ENCODE assay signal across 8 cellular contexts in genomic region chr14:53954551-53955233, GRCh38. TPM values are rescaled to one million over a fixed set of nuclear protein-coding genes. Genes with fewer than 3 reads are reported as not detected.
DNase-seq lines count a peak whose midpoint lies in the region; ATAC-seq and TF ChIP-seq lines count a peak whose summit lies in the region.

No MANE protein-coding gene starts in this region.

- H2BK12ac ChIP-seq in mesenchymal stem cell (ENCODE audit: low read length in 2 of 2): peak overlapping the region; percentile 57 to 77

- peaks cover 13% of the 10 kb centered on the region for H3K79me1 ChIP-seq in mesenchymal stem cell (replicated peaks; ENCODE audit: low read length, poor library complexity, severe bottlenecking)

- no peaks in the 10 kb centered on the region for H3K9me3 Mint-ChIP-seq in CD4-positive, alpha-beta T cell

- H3K4me3 Mint-ChIP-seq in CD4-positive, alpha-beta T cell: peak overlapping the region; percentile 78

- H3K14ac ChIP-seq in mesenchymal stem cell (ENCODE audit: low read length in 2 of 2): no peak overlapping the region

- H3K4me3 ChIP-seq in HUES64 (ENCODE audit: low read length): peak overlapping the region; percentile 90
- peak overlapping the region; percentile 60 to 65 for H3K4me3 ChIP-seq in cardiac fibroblast (replicated peaks in 1 of 2; ENCODE audit: low read depth in 2 of 2, low read length in 2 of 2)
- peak overlapping the region; percentile 78 to 93 for H3K4me3 ChIP-seq in mesenchymal stem cell (ENCODE audit: insufficient read depth in 1 of 2, low read depth in 1 of 2, low read length in 2 of 2)
- H3K4me3 ChIP-seq in upper lobe of right lung: peak overlapping the region; percentile 70

- POLR2A ChIA-PET in CD4-positive, alpha-beta T cell (lab: Charles Lee): no interaction called here
- POLR2A ChIA-PET in HEK293T (lab: Yijun Ruan, JAX): interaction anchor here (1.0 to 2.7 kb wide), 5 partner anchors 11 to 74 kb away, joined by 3 to 20 read pairs (median 11); no protein-coding TSS in a partner anchor

- DNase-seq in CD4-positive, alpha-beta T cell: no peak
- DNase-seq in cardiac fibroblast (ENCODE audit: low read depth in 2 of 2) (peak; percentile 41 to 49), mesenchymal stem cell (peak; percentile 63), upper lobe of right lung (peak; percentile 69), SK-N-DZ (ENCODE audit: low spot score) (no peak), HEK293T (ENCODE audit: extremely low spot score) (no peak)

- peak overlapping the region in 1 of 2 experiments; percentile 75 for H3K23ac ChIP-seq in mesenchymal stem cell (ENCODE audit: low read length in 2 of 2)

- H3K36me3 ChIP-seq in HUES64 (ENCODE audit: insufficient read depth, low read length) (peaks cover 21% of the 10 kb centered on the region; the same call in 1 of the 2 replicates), mesenchymal stem cell (ENCODE audit: control insufficient read depth in 1 of 2, insufficient read depth in 2 of 2, low read depth in 1 of 2, low read length in 2 of 2) (peaks cover 15 to 24% of the 10 kb centered on the region in 2 experiments), upper lobe of right lung (no peaks in the 10 kb centered on the region)

- H3K27ac ChIP-seq in CD4-positive, alpha-beta T cell (ENCODE audit: low read depth, low read length): no peak overlapping the region
- H3K27ac ChIP-seq in HUES64 (ENCODE audit: low read depth, low read length) (no peak overlapping the region), mesenchymal stem cell (ENCODE audit: low read length, poor library complexity, severe bottlenecking) (peak overlapping the region; percentile 88), upper lobe of right lung (peak overlapping the region; percentile 89)

- H2BK120ac ChIP-seq in mesenchymal stem cell (ENCODE audit: low read depth, low read length): peak overlapping the region; percentile 87

- H3K36me3 Mint-ChIP-seq in CD4-positive, alpha-beta T cell (ENCODE audit: low read depth): no peaks in the 10 kb centered on the region

- peak overlapping the region; percentile 56 for H4K8ac ChIP-seq in mesenchymal stem cell (ENCODE audit: low read length)

- peak overlapping the region; percentile 52 for H2BK5ac ChIP-seq in mesenchymal stem cell (ENCODE audit: low read depth, low read length, poor library complexity, severe bottlenecking)

- H3K4me1 ChIP-seq in HUES64 (ENCODE audit: insufficient read depth, low read length) (peaks cover 31% of the 10 kb centered on the region), mesenchymal stem cell (ENCODE audit: control insufficient read depth, insufficient read depth, low read depth, low read length) (peaks cover 25% of the 10 kb centered on the region), upper lobe of right lung (peaks cover 4% of the 10 kb centered on the region)

- peak overlapping the region; percentile 73 for H2BK15ac ChIP-seq in mesenchymal stem cell (ENCODE audit: low read depth, poor library complexity, severe bottlenecking)

- peaks cover 37% of the 10 kb centered on the region for H3K4me1 Mint-ChIP-seq in CD4-positive, alpha-beta T cell (ENCODE audit: low read depth)

- peak overlapping the region; percentile 88 for H4K91ac ChIP-seq in mesenchymal stem cell (ENCODE audit: low read length)

- no peaks in the 10 kb centered on the region for H3K9me3 ChIP-seq in CD4-positive, alpha-beta T cell (ENCODE audit: control insufficient read depth, low read length)
- H3K9me3 ChIP-seq in HUES64 (ENCODE audit: insufficient read depth, low read depth, low read length) (no peaks in the 10 kb centered on the region), mesenchymal stem cell (ENCODE audit: control insufficient read depth, low read length) (no peaks in the 10 kb centered on the region), upper lobe of right lung (no peaks in the 10 kb centered on the region)

- H3K9ac ChIP-seq in HUES64 (ENCODE audit: low read depth, low read length): peak overlapping the region; percentile 66
- H3K9ac ChIP-seq in mesenchymal stem cell (ENCODE audit: low read length): peak overlapping the region; percentile 89

- no peak overlapping the region for H3K27ac Mint-ChIP-seq in CD4-positive, alpha-beta T cell

- no peak for ATAC-seq in CD4-positive, alpha-beta T cell (ENCODE audit: poor library complexity)
- ATAC-seq in upper lobe of right lung: no peak
- no peak for ATAC-seq in GM19328 (IDR thresholded peaks at IDR 0.05; ENCODE audit: unreplicated experiment)

- no peak for TF ChIP-seq CTCF in CD4-positive, alpha-beta T cell (IDR thresholded peaks at IDR 0.05)
- TF ChIP-seq CTCF in cardiac fibroblast (IDR thresholded peaks at IDR 0.05; ENCODE audit: low read depth, low read length) (no peak), upper lobe of right lung (IDR thresholded peaks at IDR 0.05) (no peak)

- under 1% methylated on average over 54 of the region's 54 CpGs for WGBS in HUES64
- under 1% methylated on average over 48 of the region's 54 CpGs for WGBS in mesenchymal stem cell

- peak overlapping the region; percentile 96 for H3K4me2 ChIP-seq in mesenchymal stem cell (ENCODE audit: low read length, poor library complexity, severe bottlenecking)

- intact Hi-C loops in CD4-positive, alpha-beta T cell (cut with DNase I, micrococcal nuclease): no loop called here
- intact Hi-C loops in upper lobe of right lung (cut with DNase I): no loop called here

- H3K4ac ChIP-seq in mesenchymal stem cell (ENCODE audit: low read depth in 1 of 2, low read length in 2 of 2): peak overlapping the region; percentile 14 to 66

- H2AFZ ChIP-seq in mesenchymal stem cell (ENCODE audit: low read depth, low read length): no peak overlapping the region

- no peak overlapping the region for H2AK5ac ChIP-seq in mesenchymal stem cell (ENCODE audit: low read length, severe bottlenecking)

- peak overlapping the region; percentile 76 to 90 for H3K18ac ChIP-seq in mesenchymal stem cell (ENCODE audit: low read depth in 1 of 2, low read length in 2 of 2)

- peaks cover 74% of the 10 kb centered on the region for H3K27me3 ChIP-seq in CD4-positive, alpha-beta T cell (ENCODE audit: control insufficient read depth, insufficient read depth, low read length)
- H3K27me3 ChIP-seq in HUES64 (ENCODE audit: insufficient read depth, low read length) (peaks cover 91% of the 10 kb centered on the region), mesenchymal stem cell (ENCODE audit: control insufficient read depth in 1 of 2, insufficient read depth in 1 of 2, low read length in 2 of 2) (peaks cover 0 to 24% of the 10 kb centered on the region in 2 experiments), upper lobe of right lung (peaks cover 13% of the 10 kb centered on the region)

- CTCF ChIA-PET in CD4-positive, alpha-beta T cell (lab: Charles Lee): no interaction called here
- CTCF ChIA-PET in HEK293T (lab: Yijun Ruan, JAX): interaction anchor here (0.7 to 1.3 kb wide), 2 partner anchors 10 to 142 kb away, joined by 3 read pairs; no protein-coding TSS in a partner anchor

- peaks cover 84% of the 10 kb centered on the region for H3K27me3 Mint-ChIP-seq in CD4-positive, alpha-beta T cell

TF ChIP-seq in HEK293T, 16 proteins besides CTCF, POLR2A, EP300 and RAD21:
- TF ChIP-seq SUZ12 (IDR thresholded peaks at IDR 0.05) (no peak), ARNT (IDR thresholded peaks at IDR 0.05) (no peak), HDGF (IDR thresholded peaks at IDR 0.05; ENCODE audit: borderline replicate concordance) (no peak), NFRKB (IDR thresholded peaks at IDR 0.05) (no peak), FOXK2 (IDR thresholded peaks at IDR 0.05) (no peak), BHLHE40 (IDR thresholded peaks at IDR 0.05; ENCODE audit: borderline replicate concordance) (no peak), ELF4 (IDR thresholded peaks at IDR 0.05) (no peak), CTBP1 (IDR thresholded peaks at IDR 0.05; ENCODE audit: borderline replicate concordance) (no peak), FOXM1 (IDR thresholded peaks at IDR 0.05; ENCODE audit: borderline replicate concordance) (no peak), LEF1 (IDR thresholded peaks at IDR 0.05; ENCODE audit: borderline replicate concordance) (no peak), TARDBP (IDR thresholded peaks at IDR 0.05) (no peak), FOXA1 (IDR thresholded peaks at IDR 0.05) (no peak), L3MBTL2 (conservative IDR thresholded peaks at IDR 0.05) (no peak)
TF ChIP-seq in HEK293T: peak in this region for 0.

RNA-seq across cellular contexts. Expression of gene BMP4, which starts 1.9 kb away (rescaled TPM):
- not detected for total RNA-seq in CD4-positive, alpha-beta T cell
- 12.0 TPM for polyA plus RNA-seq in HUES64 (2013, experiment 1 of 2)
- polyA plus RNA-seq in HUES64 (2013, experiment 2 of 2): 15.1 TPM
- 146 TPM for polyA plus RNA-seq in mesenchymal stem cell (2013, experiment 1 of 2)
- 153 TPM for polyA plus RNA-seq in mesenchymal stem cell (2013, experiment 2 of 2)
- 12.3 TPM for total RNA-seq in upper lobe of right lung
- polyA plus RNA-seq in SK-N-DZ (2014; cell fraction: cytosol; rRNA removed): 1.0 and 1.6 TPM in 2 replicates
- polyA plus RNA-seq in SK-N-DZ (2014; cell fraction: nucleus; rRNA removed): 0.62 and 1.5 TPM in 2 replicates

Comparison
In these comparisons a context has a peak if more than half of its experiments do, and no peak if none do; other contexts are left out.
1. DNase-seq: peak in cardiac fibroblast (2 of 2), mesenchymal stem cell (single experiment) and upper lobe of right lung (single experiment); none in CD4-positive, alpha-beta T cell (0 of 10), SK-N-DZ (single experiment) and HEK293T (single experiment).
2. H3K27ac ChIP-seq: peak in mesenchymal stem cell (single experiment) and upper lobe of right lung (single experiment); none in CD4-positive, alpha-beta T cell (single experiment) and HUES64 (single experiment).
3. RNA of gene BMP4, which starts 1.9 kb away (total RNA-seq): 12.3 TPM in upper lobe of right lung (single experiment); not detected in CD4-positive, alpha-beta T cell; every median in the first group is over 10 times any median in the second.
4. Peak in every context shown above with its lines, with median percentiles within 50 percentile points of each other: H3K4me3 ChIP-seq.